9 cellular contexts compared by ENCODE assay signal in the genomic region with DNA sequence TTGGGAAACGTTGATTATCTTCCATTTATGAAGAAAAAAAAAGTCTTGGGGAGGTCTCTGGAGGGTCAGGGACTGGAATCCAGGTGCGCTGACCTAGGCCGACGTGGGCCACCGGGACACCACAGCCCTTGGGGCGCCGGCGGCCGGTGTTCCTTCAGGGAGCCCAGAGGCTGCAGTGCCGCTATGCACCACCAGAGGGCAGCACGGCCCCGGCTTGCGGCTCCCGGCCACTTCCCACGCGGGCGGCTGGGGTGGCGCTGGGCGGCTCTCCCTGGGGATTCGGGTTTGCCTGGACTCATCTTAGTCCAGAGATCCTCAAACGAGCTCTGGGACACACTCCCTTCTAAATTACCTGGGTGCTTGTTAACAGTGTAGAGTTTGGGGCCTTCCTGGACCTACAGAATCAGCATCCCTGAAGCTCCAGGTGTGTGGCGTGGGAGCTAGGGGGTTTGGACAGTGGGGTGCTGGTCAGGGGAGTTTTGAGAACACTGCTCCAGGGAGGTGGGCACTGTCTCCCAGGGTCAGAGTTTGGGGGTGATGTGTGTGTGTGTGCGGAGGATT. TPM values are rescaled to one million over a fixed set of nuclear protein-coding genes. Genes with fewer than 3 reads are reported as not detected.
DNase-seq lines count a peak whose midpoint lies in the region; ATAC-seq and TF ChIP-seq lines count a peak whose summit lies in the region.
"Had no signal": no experiment of that assay in that cellular context is flagged by ENCODE, and none has a peak within 500 bp of the region (broad histone marks: within the 10 kb centered on the region; RNA-seq: fewer than 3 reads in every experiment).

No MANE protein-coding gene starts in this region.

- H3K27ac ChIP-seq in colonic mucosa: no peak overlapping the region

- TF ChIP-seq CTCF in colonic mucosa (IDR thresholded peaks at IDR 0.05) (peak; percentile 100), lower leg skin (IDR thresholded peaks at IDR 0.05) (peak in 1 of 3 donors; percentile 74)

- no peak for ATAC-seq in GM19463 (IDR thresholded peaks at IDR 0.05; ENCODE audit: unreplicated experiment)

- DNase-seq in SKM-1 treated with dmso at 0.1 percent for 144 hours (lab: John Stamatoyannopoulos, UW; ENCODE audit: unreplicated experiment) (peak; percentile 27), SKM-1 (lab: John Stamatoyannopoulos, UW; ENCODE audit: unreplicated experiment) (no peak), NCI-H2196 treated with DMSO at 0.1 percent for 48 hours (lab: John Stamatoyannopoulos, UW; ENCODE audit: unreplicated experiment) (peak; percentile 27), colonic mucosa (peak; percentile 84), lower leg skin (ENCODE audit: low spot score in 2 of 2) (peak; percentile 55 to 92)
- DNase-seq in activated CD4-positive, alpha-beta T cell treated with anti-CD3 and anti-CD28 coated beads, Interleukin-2, amount 50 U/mL, for 24 hours (ENCODE audit: low read depth in 1 of 2, low spot score in 1 of 2): peak; percentile 78 to 84
- peak; percentile 60 for DNase-seq in stimulated activated CD8-positive, alpha-beta memory T cell treated with anti-CD3 and anti-CD28 coated beads, Interleukin-12 subunit alpha, Interleukin-12 subunit beta, amount 100 ng/mL, for 4 hours (ENCODE audit: low read depth)

- intact Hi-C loops in colonic mucosa (cut with DNase I) (loop anchor here (1.0 to 10.0 kb wide), 3 partner anchors 205 to 435 kb away; partner anchors contain the start of gene JPH2), lower leg skin (cut with DNase I; ENCODE audit: low total_unique reads) (no loop called here)

- no peaks in the 10 kb centered on the region for H3K9me3 ChIP-seq in colonic mucosa

- H3K4me3 ChIP-seq in colonic mucosa (no peak overlapping the region), lower leg skin (ENCODE audit: low read depth, poor library complexity, severe bottlenecking) (no peak overlapping the region)
- H3K4me3 ChIP-seq: skin epidermis had no signal

- H3K27me3 ChIP-seq in colonic mucosa: no peaks in the 10 kb centered on the region

- no peaks in the 10 kb centered on the region for H3K36me3 ChIP-seq in colonic mucosa

- no peak overlapping the region for H3K9ac ChIP-seq in colonic mucosa (ENCODE audit: low read depth in 2 of 2, low read length in 2 of 2)

- WGBS in lower leg skin, 2 donors: 8 to 9% methylated on average over 21 to 23 of the region's 23 CpGs

- H3K4me1 ChIP-seq in colonic mucosa: peaks cover 5% of the 10 kb centered on the region

- TF ChIP-seq POLR2A in lower leg skin (IDR thresholded peaks at IDR 0.05): no peak

RNA-seq across cellular contexts. Expression of gene GTSF1L, which starts 23.0 kb away (rescaled TPM):
- total RNA-seq in colonic mucosa: not detected
- not detected for total RNA-seq in lower leg skin
